In genomic region chr13:79226938-79227337, GRCh38 we compare ENCODE assay signal across 11 cellular contexts.
DNase-seq lines count a peak whose midpoint lies in the region; ATAC-seq and TF ChIP-seq lines count a peak whose summit lies in the region.
"Had no signal": no experiment of that assay in that cellular context is flagged by ENCODE, and none has a peak within 500 bp of the region (broad histone marks: within the 10 kb centered on the region; RNA-seq: fewer than 3 reads in every experiment).

No MANE protein-coding gene starts in this region.

- DNase-seq in SK-N-DZ (ENCODE audit: low spot score) (peak; percentile 17), type B pancreatic cell (ENCODE audit: extremely low spot score, unreplicated experiment) (no peak), NK-92 (lab: John Stamatoyannopoulos, UW; ENCODE audit: unreplicated experiment) (no peak), pons (ENCODE audit: low spot score) (no peak), HPDE6-E6E7 (ENCODE audit: extremely low spot score) (no peak)
- DNase-seq: activated CD4-positive, alpha-beta T cell treated with anti-CD3 and anti-CD28 coated beads, Interleukin-2, amount 50 U/mL, for 4 hours; C1 segment of cervical spinal cord; NCI-H1694 treated with DMSO at 0.1 percent for 48 hours had no signal

- no peaks in the 10 kb centered on the region for H3K36me3 Mint-ChIP-seq in type B pancreatic cell

- H3K27ac Mint-ChIP-seq in type B pancreatic cell = no peak overlapping the region

- H3K27me3 Mint-ChIP-seq in type B pancreatic cell = peaks cover 3% of the 10 kb centered on the region

- no peak for TF ChIP-seq POLR2A in GM18505 (IDR thresholded peaks at IDR 0.05; ENCODE audit: borderline replicate concordance, extremely low read depth, insufficient read depth, insufficient read length)

- H3K9me3 Mint-ChIP-seq in type B pancreatic cell = no peaks in the 10 kb centered on the region

- H3K4me1 Mint-ChIP-seq in type B pancreatic cell (ENCODE audit: unreplicated experiment) = no peaks in the 10 kb centered on the region

- ATAC-seq in GM18505 (IDR thresholded peaks at IDR 0.05; ENCODE audit: unreplicated experiment) = peak; percentile 26
- peak; percentile 24 for ATAC-seq in GM21390 (IDR thresholded peaks at IDR 0.05; ENCODE audit: unreplicated experiment)
- ATAC-seq in HG02981 (IDR thresholded peaks at IDR 0.05; ENCODE audit: unreplicated experiment) = peak; percentile 6

- H3K4me3 Mint-ChIP-seq in type B pancreatic cell = no peak overlapping the region

- TF ChIP-seq CTCF in type B pancreatic cell (conservative IDR thresholded peaks at IDR 0.05) = no peak
